Comparison of ENCODE assay signal across 28 cellular contexts in genomic region chr17:43803758-43804157, GRCh38. TPM values are rescaled to one million over a fixed set of nuclear protein-coding genes. Genes with fewer than 3 reads are reported as not detected.
DNase-seq lines count a peak whose midpoint lies in the region; FAIRE-seq and TF ChIP-seq lines count a peak whose summit lies in the region.
"Had no signal": no experiment of that assay in that cellular context is flagged by ENCODE, and none has a peak within 500 bp of the region (broad histone marks: within the 10 kb centered on the region; RNA-seq: fewer than 3 reads in every experiment).

No MANE protein-coding gene starts in this region.

- peak; percentile 78 for FAIRE-seq in endothelial cell of umbilical vein (lab: Jason Lieb, UNC)
- FAIRE-seq: GM12891 had no signal

- no peak for TF ChIP-seq CTCF in endothelial cell of umbilical vein (IDR thresholded peaks at IDR 0.05; ENCODE audit: extremely low read depth in 1 of 2, insufficient read depth in 1 of 2, low read depth in 1 of 2, low read length in 2 of 2)

- H3K36me3 ChIP-seq in BLaER1 treated with 17β-estradiol and CSF1 and Interleukin-3, amounts not matched to agents 10 nM and 100 nM, result peaks cover 0 to 55% (median 6%) of the 10 kb centered on the region in 11 experiments; a peak in 9 of 22 replicates
- H3K36me3 ChIP-seq in HUES48 (ENCODE audit: control insufficient read depth, insufficient read depth, low read length), result 0 out of 2 replicates have a peak, but pooled peaks cover 6% of the 10 kb centered on the region
- no peaks in the 10 kb centered on the region for H3K36me3 ChIP-seq in endothelial cell of umbilical vein (ENCODE audit: control insufficient read depth in 2 of 2, extremely low read depth in 1 of 2, insufficient read depth in 2 of 2, low read length in 2 of 2)
- H3K36me3 ChIP-seq in Karpas-422 (ENCODE audit: insufficient read depth, low read length), result no peaks in the 10 kb centered on the region

- no peaks in the 10 kb centered on the region for H3K27me3 ChIP-seq in BLaER1 treated with 17β-estradiol and CSF1 and Interleukin-3, amounts not matched to agents 10 nM and 100 nM
- H3K27me3 ChIP-seq in HUES48 (ENCODE audit: control insufficient read depth, insufficient read depth, low read length) (no peaks in the 10 kb centered on the region), endothelial cell of umbilical vein (ENCODE audit: control insufficient read depth in 2 of 2, insufficient read depth in 2 of 2, low read length in 2 of 2) (no peaks in the 10 kb centered on the region), Karpas-422 (ENCODE audit: low read length) (no peaks in the 10 kb centered on the region)
- H3K27me3 ChIP-seq: foreskin keratinocyte had no signal

- H4K20me1 ChIP-seq in BLaER1 treated with 17β-estradiol and CSF1 and Interleukin-3, amounts not matched to agents 10 nM and 100 nM, result no peaks in the 10 kb centered on the region
- H4K20me1 ChIP-seq in endothelial cell of umbilical vein (replicated peaks; ENCODE audit: control insufficient read depth, extremely low read depth, insufficient read depth, low read length) (no peaks in the 10 kb centered on the region), Karpas-422 (ENCODE audit: insufficient read depth, low read depth, low read length) (no peaks in the 10 kb centered on the region)

- peaks cover 5 to 18% (median 9%) of the 10 kb centered on the region in 10 experiments; a peak in 17 of 20 replicates for H3K4me1 ChIP-seq in BLaER1 treated with 17β-estradiol and CSF1 and Interleukin-3, amounts not matched to agents 10 nM and 100 nM
- H3K4me1 ChIP-seq in HUES48 (ENCODE audit: control insufficient read depth, insufficient read depth, low read length), result peaks cover 34% of the 10 kb centered on the region
- H3K4me1 ChIP-seq in endothelial cell of umbilical vein (ENCODE audit: control insufficient read depth, extremely low read depth, insufficient read depth, low read length), result peaks cover 13% of the 10 kb centered on the region
- no peaks in the 10 kb centered on the region for H3K4me1 ChIP-seq in Karpas-422 (ENCODE audit: low read length)
- H3K4me1 ChIP-seq: foreskin keratinocyte had no signal

- no peaks in the 10 kb centered on the region for H3K9me2 ChIP-seq in Karpas-422 (replicated peaks; ENCODE audit: insufficient read depth, low read length)

- POLR2A ChIA-PET in endothelial cell of umbilical vein (lab: Charles Lee), result interaction anchor here (1.1 kb wide), 1 partner anchor 25 kb away, joined by 3 read pairs; the partner anchor contains the start of gene DUSP3

- H3K4me2 ChIP-seq in BLaER1 treated with 17β-estradiol and CSF1 and Interleukin-3, amounts not matched to agents 10 nM and 100 nM, result peak overlapping the region in 9 of 11 experiments; percentile 5 to 48 (median 29); a peak in 14 of 22 replicates
- no peak overlapping the region for H3K4me2 ChIP-seq in endothelial cell of umbilical vein (ENCODE audit: insufficient read depth, low read length)
- H3K4me2 ChIP-seq in Karpas-422 (ENCODE audit: low read depth, low read length, poor library complexity, severe bottlenecking), result no peak overlapping the region

- dilution Hi-C loops in endothelial cell of umbilical vein (cut with MboI; ENCODE audit: extremely low pct_ligation_motif_present, low sequenced_read_pairs), result no loop called here

- no peaks in the 10 kb centered on the region for H3K9me1 ChIP-seq in endothelial cell of umbilical vein (replicated peaks; ENCODE audit: control insufficient read depth, extremely low read depth, insufficient read depth, low read length)

- intact Hi-C loops in endothelial cell of umbilical vein (cut with micrococcal nuclease), result no loop called here

- no peak overlapping the region for H3K4me3 ChIP-seq in BLaER1 treated with 17β-estradiol and CSF1 and Interleukin-3, amounts not matched to agents 10 nM and 100 nM
- H3K4me3 ChIP-seq in HUES48 (ENCODE audit: low read depth, low read length) (no peak overlapping the region), endothelial cell of umbilical vein (replicated peaks in 1 of 3; ENCODE audit: insufficient read depth in 1 of 3, low read depth in 1 of 3, low read length in 3 of 3) (no peak overlapping the region), Karpas-422 (ENCODE audit: low read length) (no peak overlapping the region)
- H3K4me3 ChIP-seq: coronary artery, thoracic aorta had no signal

- peak; percentile 48 for DNase-seq in endothelial cell of umbilical vein (ENCODE audit: low read depth, low spot score)
- DNase-seq in iPS-NIHi7 (ENCODE audit: extremely low spot score), result peak; percentile 57
- DNase-seq in DMS 273 (lab: John Stamatoyannopoulos, UW; ENCODE audit: unreplicated experiment), result no peak
- no peak for DNase-seq in NCI-H146 (lab: John Stamatoyannopoulos, UW)
- no peak for DNase-seq in SKM-1 (lab: John Stamatoyannopoulos, UW; ENCODE audit: unreplicated experiment)
- no peak for DNase-seq in Karpas-422
- DNase-seq: activated CD4-positive, alpha-beta T cell treated with anti-CD3 and anti-CD28 coated beads, Interleukin-2, amount 50 U/mL, for 1 hour; activated CD8-positive, alpha-beta memory T cell treated with anti-CD3 and anti-CD28 coated beads, Interleukin-2, amount 50 U/mL, for 4 hours; activated naive CD8-positive, alpha-beta T cell treated with anti-CD3 and anti-CD28 coated beads, Interleukin-2, amount 10 ng/mL, durations not matched to agents 7 days and 5 days; foreskin keratinocyte; hippocampal formation; KBM-7; left cardiac atrium; mesenchymal stem cell; NCI-H2081 treated with DMSO at 0.1 percent for 48 hours; NCI-H748 treated with DMSO at 0.1 percent for 48 hours; OCI-M1; SHP77 treated with DMSO at 0.1 percent for 48 hours; T-helper 1 cell had no signal

- TF ChIP-seq POLR2A in endothelial cell of umbilical vein (IDR thresholded peaks at IDR 0.05; ENCODE audit: low read depth, low read length), result no peak

- CTCF ChIA-PET in endothelial cell of umbilical vein (lab: Charles Lee), result interaction anchor here (0.7 to 2.0 kb wide), 6 partner anchors 10 to 106 kb away, joined by 3 to 9 read pairs (median 4); partner anchors contain the start of gene CD300LG

- H3K9me3 ChIP-seq in BLaER1 treated with 17β-estradiol and CSF1 and Interleukin-3, amounts not matched to agents 10 nM and 100 nM (replicated peaks in 1 of 11), result peaks cover 0 to 12% (median 0%) of the 10 kb centered on the region in 11 experiments; a peak in 3 of 22 replicates
- H3K9me3 ChIP-seq in HUES48 (ENCODE audit: control insufficient read depth, insufficient read depth, low read length) (no peaks in the 10 kb centered on the region), endothelial cell of umbilical vein (replicated peaks; ENCODE audit: control insufficient read depth, insufficient read depth, low read length) (no peaks in the 10 kb centered on the region), Karpas-422 (ENCODE audit: low read length) (no peaks in the 10 kb centered on the region)
- H3K9me3 ChIP-seq: thoracic aorta had no signal

- H3K27ac ChIP-seq in BLaER1 treated with 17β-estradiol and CSF1 and Interleukin-3, amounts not matched to agents 10 nM and 100 nM, result no peak overlapping the region
- H3K27ac ChIP-seq in HUES48 (ENCODE audit: low read depth, low read length) (peak overlapping the region; percentile 62), endothelial cell of umbilical vein (ENCODE audit: insufficient read depth, low read depth, low read length) (no peak overlapping the region), Karpas-422 (ENCODE audit: low read length) (no peak overlapping the region)
- H3K27ac ChIP-seq: C4-2B, coronary artery, foreskin keratinocyte, thoracic aorta had no signal

- no peak overlapping the region for H3K9ac ChIP-seq in BLaER1 treated with 17β-estradiol and CSF1 and Interleukin-3, amounts not matched to agents 10 nM and 100 nM
- H3K9ac ChIP-seq in HUES48 (ENCODE audit: low read depth, low read length) (no peak overlapping the region), endothelial cell of umbilical vein (replicated peaks; ENCODE audit: extremely low read depth, insufficient read depth, low read length) (no peak overlapping the region), Karpas-422 (ENCODE audit: low read length) (no peak overlapping the region)

- H3K79me2 ChIP-seq in endothelial cell of umbilical vein (ENCODE audit: control insufficient read depth, insufficient read depth, low read length) (no peaks in the 10 kb centered on the region), Karpas-422 (ENCODE audit: low read length) (no peaks in the 10 kb centered on the region)

- H2AFZ ChIP-seq in endothelial cell of umbilical vein (ENCODE audit: low read depth, low read length), result no peak overlapping the region
- H2AFZ ChIP-seq in Karpas-422 (ENCODE audit: low read length), result no peak overlapping the region

- no TSS peak for BruUV-seq in endothelial cell of umbilical vein (replicated peaks; lab: Mats Ljungman, UMichigan)

RNA-seq across cellular contexts. Expression of gene CFAP97D1, which starts 23.5 kb away (rescaled TPM):
- not detected in 2 replicates for total RNA-seq in endothelial cell of umbilical vein
- polyA plus RNA-seq in endothelial cell of umbilical vein, result not detected in 2 replicates
- polyA plus RNA-seq in endothelial cell of umbilical vein (2011; cell fraction: cytosol; rRNA removed), result not detected in 2 replicates
- polyA plus RNA-seq in endothelial cell of umbilical vein (2011; cell fraction: nucleus; rRNA removed), result not detected in 2 replicates
- not detected in 2 replicates for polyA plus RNA-seq in endothelial cell of umbilical vein (2012)
- polyA minus RNA-seq in endothelial cell of umbilical vein, result not detected in 2 replicates
- not detected for polyA minus RNA-seq in endothelial cell of umbilical vein (2011; cell fraction: cytosol; rRNA and poly(A)+ RNA removed)
- not detected in 2 replicates for polyA minus RNA-seq in endothelial cell of umbilical vein (2011; cell fraction: nucleus; rRNA and poly(A)+ RNA removed)
- 1.1 TPM in 1 of 2 replicates, not detected in the other for total RNA-seq in Karpas-422 (2014; rRNA removed; shearing (Covaris generic); ENCODE audit: low replicate concordance)
- total RNA-seq: activated naive CD8-positive, alpha-beta T cell treated with anti-CD3 and anti-CD28 coated beads, Interleukin-2, amount 10 ng/mL, durations not matched to agents 7 days and 5 days; activated T-helper 2 cell treated with anti-CD3 and anti-CD28 coated beads, Interferon-gamma antibody, Interleukin-2, Interleukin-4, amounts not matched to agents 10 μg/mL and 5 μg/mL and 100 μg/mL, durations not matched to agents 14 hours and 24 hours and 36 hours; foreskin keratinocyte; left cardiac atrium; natural killer cell treated with Interleukin-12 subunit alpha and Interleukin-12 subunit beta and Interleukin-15 and Interleukin-18, amount 100 ng/mL, for 72 hours; posterior vena cava; thoracic aorta had no signal
- polyA plus RNA-seq: foreskin keratinocyte had no signal

RNA-seq across cellular contexts. Expression of gene DUSP3, which starts 25.0 kb away (rescaled TPM):
- 51.4 and 57.7 TPM in 2 replicates for total RNA-seq in endothelial cell of umbilical vein
- polyA plus RNA-seq in endothelial cell of umbilical vein, result 46.8 and 55.2 TPM in 2 replicates
- 37.1 and 43.9 TPM in 2 replicates for polyA plus RNA-seq in endothelial cell of umbilical vein (2011; cell fraction: cytosol; rRNA removed)
- 50.4 and 52.5 TPM in 2 replicates for polyA plus RNA-seq in endothelial cell of umbilical vein (2011; cell fraction: nucleus; rRNA removed)
- polyA plus RNA-seq in endothelial cell of umbilical vein (2012), result 39.6 and 55.8 TPM in 2 replicates
- 66.2 and 71.7 TPM in 2 replicates for polyA minus RNA-seq in endothelial cell of umbilical vein
- 27.1 TPM for polyA minus RNA-seq in endothelial cell of umbilical vein (2011; cell fraction: cytosol; rRNA and poly(A)+ RNA removed)
- polyA minus RNA-seq in endothelial cell of umbilical vein (2011; cell fraction: nucleus; rRNA and poly(A)+ RNA removed), result 32.3 and 40.5 TPM in 2 replicates
- 7.9 and 9.5 TPM in 2 replicates for total RNA-seq in Karpas-422 (2014; rRNA removed; shearing (Covaris generic); ENCODE audit: low replicate concordance)

RNA-seq across cellular contexts. Expression of gene MPP3, which starts 29.2 kb away (rescaled TPM):
- 10.8 and 11.3 TPM in 2 replicates for total RNA-seq in endothelial cell of umbilical vein
- 5.4 and 6.1 TPM in 2 replicates for polyA plus RNA-seq in endothelial cell of umbilical vein
- 3.0 and 4.9 TPM in 2 replicates for polyA plus RNA-seq in endothelial cell of umbilical vein (2011; cell fraction: cytosol; rRNA removed)
- 54.8 and 65.0 TPM in 2 replicates for polyA plus RNA-seq in endothelial cell of umbilical vein (2011; cell fraction: nucleus; rRNA removed)
- polyA plus RNA-seq in endothelial cell of umbilical vein (2012), result 7.3 and 8.6 TPM in 2 replicates
- 8.8 and 12.2 TPM in 2 replicates for polyA minus RNA-seq in endothelial cell of umbilical vein
- 4.1 TPM for polyA minus RNA-seq in endothelial cell of umbilical vein (2011; cell fraction: cytosol; rRNA and poly(A)+ RNA removed)
- 14.7 and 19.7 TPM in 2 replicates for polyA minus RNA-seq in endothelial cell of umbilical vein (2011; cell fraction: nucleus; rRNA and poly(A)+ RNA removed)
- total RNA-seq in Karpas-422 (2014; rRNA removed; shearing (Covaris generic); ENCODE audit: low replicate concordance), result not detected in 2 replicates
- total RNA-seq: natural killer cell treated with Interleukin-12 subunit alpha and Interleukin-12 subunit beta and Interleukin-15 and Interleukin-18, amount 100 ng/mL, for 72 hours had no signal

RNA-seq across cellular contexts. Expression of gene CD300LG, which starts 43.2 kb away (rescaled TPM):
- total RNA-seq in endothelial cell of umbilical vein, result not detected in 2 replicates
- not detected in 2 replicates for polyA plus RNA-seq in endothelial cell of umbilical vein
- polyA plus RNA-seq in endothelial cell of umbilical vein (2011; cell fraction: cytosol; rRNA removed), result not detected in 2 replicates
- not detected in 2 replicates for polyA plus RNA-seq in endothelial cell of umbilical vein (2011; cell fraction: nucleus; rRNA removed)
- not detected in 2 replicates for polyA plus RNA-seq in endothelial cell of umbilical vein (2012)
- polyA minus RNA-seq in endothelial cell of umbilical vein, result not detected in 2 replicates
- not detected for polyA minus RNA-seq in endothelial cell of umbilical vein (2011; cell fraction: cytosol; rRNA and poly(A)+ RNA removed)
- not detected in 2 replicates for polyA minus RNA-seq in endothelial cell of umbilical vein (2011; cell fraction: nucleus; rRNA and poly(A)+ RNA removed)
- total RNA-seq in Karpas-422 (2014; rRNA removed; shearing (Covaris generic); ENCODE audit: low replicate concordance), result not detected in 2 replicates
- total RNA-seq: activated naive CD8-positive, alpha-beta T cell treated with anti-CD3 and anti-CD28 coated beads, Interleukin-2, amount 10 ng/mL, durations not matched to agents 7 days and 5 days; activated T-helper 2 cell treated with anti-CD3 and anti-CD28 coated beads, Interferon-gamma antibody, Interleukin-2, Interleukin-4, amounts not matched to agents 10 μg/mL and 5 μg/mL and 100 μg/mL, durations not matched to agents 14 hours and 24 hours and 36 hours; foreskin keratinocyte; natural killer cell treated with Interleukin-12 subunit alpha and Interleukin-12 subunit beta and Interleukin-15 and Interleukin-18, amount 100 ng/mL, for 72 hours had no signal
- polyA plus RNA-seq: foreskin keratinocyte had no signal

RNA-seq across cellular contexts. Expression of gene SOST, which starts 45.2 kb away (rescaled TPM):
- not detected in 2 replicates for total RNA-seq in endothelial cell of umbilical vein
- polyA plus RNA-seq in endothelial cell of umbilical vein, result not detected in 2 replicates
- not detected in 2 replicates for polyA plus RNA-seq in endothelial cell of umbilical vein (2011; cell fraction: cytosol; rRNA removed)
- not detected in 2 replicates for polyA plus RNA-seq in endothelial cell of umbilical vein (2011; cell fraction: nucleus; rRNA removed)
- not detected in 2 replicates for polyA plus RNA-seq in endothelial cell of umbilical vein (2012)
- not detected in 2 replicates for polyA minus RNA-seq in endothelial cell of umbilical vein
- not detected for polyA minus RNA-seq in endothelial cell of umbilical vein (2011; cell fraction: cytosol; rRNA and poly(A)+ RNA removed)
- not detected in 2 replicates for polyA minus RNA-seq in endothelial cell of umbilical vein (2011; cell fraction: nucleus; rRNA and poly(A)+ RNA removed)
- total RNA-seq in Karpas-422 (2014; rRNA removed; shearing (Covaris generic); ENCODE audit: low replicate concordance), result not detected in 2 replicates
- total RNA-seq: activated naive CD8-positive, alpha-beta T cell treated with anti-CD3 and anti-CD28 coated beads, Interleukin-2, amount 10 ng/mL, durations not matched to agents 7 days and 5 days; activated T-helper 2 cell treated with anti-CD3 and anti-CD28 coated beads, Interferon-gamma antibody, Interleukin-2, Interleukin-4, amounts not matched to agents 10 μg/mL and 5 μg/mL and 100 μg/mL, durations not matched to agents 14 hours and 24 hours and 36 hours; foreskin keratinocyte; left cardiac atrium; natural killer cell treated with Interleukin-12 subunit alpha and Interleukin-12 subunit beta and Interleukin-15 and Interleukin-18, amount 100 ng/mL, for 72 hours; posterior vena cava had no signal

Comparison
In these comparisons a context has a peak if more than half of its experiments do, and no peak if none do; other contexts are left out.
1. H3K4me2 ChIP-seq: peak in BLaER1 treated with 17β-estradiol and CSF1 and Interleukin-3, amounts not matched to agents 10 nM and 100 nM (9 of 11); none in endothelial cell of umbilical vein (single experiment) and Karpas-422 (single experiment).
2. DNase-seq: peak in endothelial cell of umbilical vein (single experiment) and iPS-NIHi7 (single experiment); none in DMS 273 (single experiment), NCI-H146 (single experiment), SKM-1 (single experiment) and Karpas-422 (single experiment).
3. RNA of gene MPP3, which starts 29.2 kb away (total RNA-seq): 10.8 to 11.3 TPM in endothelial cell of umbilical vein; not detected in Karpas-422; every median in the first group is over 10 times any median in the second.